1 cellular context compared by ENCODE assay signal in genomic region chrX:121191779-121192178, GRCh38.
TF ChIP-seq lines count a peak whose summit lies in the region.

No MANE protein-coding gene starts in this region.

TF ChIP-seq in K562, 482 proteins besides CTCF, POLR2A, EP300 and RAD21 (continued from another document and continues in another):
- no peak for TF ChIP-seq E2F6 (IDR thresholded peaks at IDR 0.05; ENCODE audit: borderline replicate concordance in 1 of 2, extremely low read depth in 1 of 2, insufficient read depth in 1 of 2, insufficient read length in 1 of 2, low read depth in 1 of 2, low read length in 1 of 2, poor library complexity in 1 of 2, severe bottlenecking in 1 of 2)
- TF ChIP-seq ZHX1 (conservative IDR thresholded peaks at IDR 0.05; ENCODE audit: low read length) = no peak
- no peak for TF ChIP-seq MCM3 (IDR thresholded peaks at IDR 0.05)
- no peak for TF ChIP-seq CEBPZ (IDR thresholded peaks at IDR 0.05; ENCODE audit: borderline replicate concordance, low read depth, low read length)
- peak; percentile 27; the same call in 1 of the 2 replicates for TF ChIP-seq MGA (IDR thresholded peaks at IDR 0.05)
- TF ChIP-seq HIVEP1 (CRISPR knock-in tag; IDR thresholded peaks at IDR 0.05) = no peak
- no peak for TF ChIP-seq ZNF311 (CRISPR knock-in tag; IDR thresholded peaks at IDR 0.05)
- TF ChIP-seq NCOR1 (IDR thresholded peaks at IDR 0.05) = no peak
- TF ChIP-seq ZNF586 (CRISPR knock-in tag; conservative IDR thresholded peaks at IDR 0.05) = no peak
- no peak for TF ChIP-seq IRF1 (CRISPR knock-in tag; IDR thresholded peaks at IDR 0.05; ENCODE audit: borderline replicate concordance)
- TF ChIP-seq PTRF (tag; IDR thresholded peaks at IDR 0.05) = no peak
- no peak for TF ChIP-seq TBL1XR1 (IDR thresholded peaks at IDR 0.05; ENCODE audit: low read length in 2 of 2)
- TF ChIP-seq JUND (IDR thresholded peaks at IDR 0.05; ENCODE audit: borderline replicate concordance, low read depth, low read length) = peak; percentile 8; the same call in 1 of the 2 replicates
- no peak for TF ChIP-seq JUND (tag; IDR thresholded peaks at IDR 0.05; ENCODE audit: borderline replicate concordance, low read depth, low read length)
- no peak for TF ChIP-seq NCOA1 (IDR thresholded peaks at IDR 0.05; ENCODE audit: low read depth)
- TF ChIP-seq HMBOX1 (IDR thresholded peaks at IDR 0.05) = no peak
- no peak for TF ChIP-seq RFX7 (CRISPR knock-in tag; IDR thresholded peaks at IDR 0.05)
- no peak for TF ChIP-seq SP2 (IDR thresholded peaks at IDR 0.05; ENCODE audit: extremely low read depth, low read depth, low read length, poor library complexity, severe bottlenecking)
- TF ChIP-seq ZBTB2 (IDR thresholded peaks at IDR 0.05) = no peak
- no peak for TF ChIP-seq PURB (CRISPR knock-in tag; IDR thresholded peaks at IDR 0.05; ENCODE audit: low read depth)
- no peak for TF ChIP-seq SAP30 (IDR thresholded peaks at IDR 0.05; ENCODE audit: borderline replicate concordance, insufficient read depth, low read depth, low read length, poor library complexity, severe bottlenecking)
- peak; percentile 48 to 70; a peak in 3 of 4 replicates for TF ChIP-seq MNT (conservative IDR thresholded peaks at IDR 0.05)
- peak; percentile 42; the same call in 1 of the 2 replicates for TF ChIP-seq FOXM1 (IDR thresholded peaks at IDR 0.05; ENCODE audit: low read depth)
- no peak for TF ChIP-seq FOXM1 (CRISPR knock-in tag; IDR thresholded peaks at IDR 0.05; ENCODE audit: low read depth)
- TF ChIP-seq ZEB2 (IDR thresholded peaks at IDR 0.05) = no peak; the same call in 1 of the 2 replicates
- TF ChIP-seq DACH1 (IDR thresholded peaks at IDR 0.05; ENCODE audit: partially characterized antibody) = no peak
- TF ChIP-seq EP400 (IDR thresholded peaks at IDR 0.05) = peak; percentile 49
- no peak for TF ChIP-seq ZNF551 (CRISPR knock-in tag; IDR thresholded peaks at IDR 0.05)
- TF ChIP-seq ZNF639 (CRISPR knock-in tag; conservative IDR thresholded peaks at IDR 0.05 in 1 of 2, IDR thresholded peaks at IDR 0.05 in 1 of 2) = 0 out of 4 replicates have a peak, but pooled peaks of 1 of the 2 experiments have one; percentile 42
